Comparison of ENCODE assay signal across 24 cellular contexts in genomic region chrX:42497356-42497755, GRCh38.
"Had no signal": no experiment of that assay in that cellular context is flagged by ENCODE, and none has a peak within 500 bp of the region (broad histone marks: within the 10 kb centered on the region; RNA-seq: fewer than 3 reads in every experiment).

No MANE protein-coding gene starts in this region.

- H3K4me3 ChIP-seq: stomach, suprapubic skin, testis, thoracic aorta, thyroid gland, tibial artery, tibial nerve, transverse colon, upper lobe of left lung, upper lobe of right lung, uterus, vagina had no signal

- DNase-seq: stimulated activated CD4-positive, alpha-beta T cell treated with anti-CD3 and anti-CD28 coated beads, Interleukin-2, amount 100 ng/mL, for 48 hours; stimulated activated CD4-positive, alpha-beta T cell treated with anti-CD3 and anti-CD28 coated beads, Interleukin-4, amount 100 ng/mL, for 1 hour; stimulated activated CD4-positive, alpha-beta T cell treated with anti-CD3 and anti-CD28 coated beads, Interleukin-4, amount 100 ng/mL, for 24 hours; stimulated activated CD4-positive, alpha-beta T cell treated with anti-CD3 and anti-CD28 coated beads, Interleukin-4, amount 100 ng/mL, for 4 hours; stimulated activated CD8-positive, alpha-beta memory T cell treated with anti-CD3 and anti-CD28 coated beads, Interleukin-4, amount 100 ng/mL, for 48 hours; stimulated activated naive B cell treated with anti-CD40 and anti-IgM and Interleukin-4, amounts not matched to agents 10 μg/mL and 1 μg/mL and 100 μg/mL, for 72 hours; stimulated activated naive CD4-positive, alpha-beta T cell; stimulated activated naive CD4-positive, alpha-beta T cell treated with Interleukin-2 at 50 U/mL for 16 hours; stimulated activated naive CD8-positive, alpha-beta T cell treated with anti-CD3 and anti-CD28 coated beads, Interleukin-15, amount 100 ng/mL, for 72 hours; stimulated activated naive CD8-positive, alpha-beta T cell treated with anti-CD3 and anti-CD28 coated beads, Interleukin-15, Interleukin-2, amounts not matched to agents 100 U/mL and 50 U/mL, for 24 hours; stomach; substantia nigra; testis; thyroid gland; tibial artery; transverse colon; trophoblast cell; upper lobe of left lung; upper lobe of right lung; uterus had no signal

- H3K36me3 ChIP-seq: stomach, suprapubic skin, thoracic aorta, thyroid gland, tibial artery, tibial nerve, transverse colon, upper lobe of left lung, upper lobe of right lung, uterus, vagina had no signal

- H3K9me3 ChIP-seq: stomach, suprapubic skin, testis, thoracic aorta, thyroid gland, tibial artery, tibial nerve, transverse colon, upper lobe of left lung, upper lobe of right lung, uterus, vagina had no signal

- H3K27me3 ChIP-seq: stomach, suprapubic skin, testis, thyroid gland, tibial artery, tibial nerve, transverse colon, upper lobe of left lung, upper lobe of right lung, uterus, vagina had no signal

- H3K27ac ChIP-seq: stomach, suprapubic skin, testis, thoracic aorta, thyroid gland, tibial artery, tibial nerve, transverse colon, upper lobe of left lung, upper lobe of right lung, uterus, vagina had no signal

- H3K4me1 ChIP-seq: stomach, suprapubic skin, testis, thyroid gland, tibial artery, tibial nerve, transverse colon, upper lobe of left lung, upper lobe of right lung, uterus, vagina had no signal
